10 cellular contexts compared by ENCODE assay signal in the genomic region with DNA sequence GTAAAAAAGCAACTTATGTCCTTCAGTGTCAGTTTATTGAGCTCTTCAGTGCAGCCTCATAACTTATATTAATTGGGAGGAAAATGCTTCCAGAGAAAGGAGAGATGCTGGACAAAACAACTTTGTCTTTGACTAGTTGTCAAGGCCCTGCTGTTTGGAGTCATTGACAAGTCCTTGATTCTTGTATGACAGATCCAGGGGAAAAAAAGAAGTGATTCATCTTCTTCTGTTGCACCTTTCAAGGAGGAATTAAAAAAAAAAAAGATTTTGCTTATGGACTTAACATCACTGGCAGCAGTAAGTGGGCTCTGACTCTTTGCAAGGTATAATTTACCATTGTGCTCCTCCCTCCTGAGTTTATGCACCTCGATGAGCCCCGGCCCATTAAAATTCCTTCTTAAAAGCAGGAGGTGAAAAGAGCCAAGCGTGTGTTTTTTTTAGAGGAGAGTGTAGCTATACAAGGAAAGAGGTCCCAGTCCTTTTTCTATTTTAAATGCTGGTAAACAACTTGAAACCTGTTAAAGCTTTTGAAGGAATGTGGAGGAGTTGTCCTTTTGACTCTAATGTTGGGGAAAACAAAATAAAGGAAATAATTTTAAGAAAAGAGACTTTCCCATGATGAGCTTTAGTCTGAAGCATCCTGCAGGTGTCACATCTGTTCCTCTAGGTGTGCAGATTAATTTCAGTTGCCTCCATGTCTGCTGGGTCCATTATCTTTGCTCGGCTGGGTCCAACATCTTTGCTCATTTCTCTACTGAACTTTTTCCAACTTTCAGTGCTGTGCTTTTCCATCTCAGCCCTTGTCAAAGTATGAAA.
DNase-seq lines count a peak whose midpoint lies in the region; ATAC-seq and TF ChIP-seq lines count a peak whose summit lies in the region.
"Had no signal": no experiment of that assay in that cellular context is flagged by ENCODE, and none has a peak within 500 bp of the region (broad histone marks: within the 10 kb centered on the region; RNA-seq: fewer than 3 reads in every experiment).

No MANE protein-coding gene starts in this region.

- DNase-seq in ELR (ENCODE audit: low read depth) (peak; percentile 12), coronary artery (ENCODE audit: low spot score) (no peak), trophoblast cell (no peak), NCI-H524 (lab: John Stamatoyannopoulos, UW) (no peak), SIG-M5 treated with dmso at 0.1 percent for 504 hours (lab: John Stamatoyannopoulos, UW; ENCODE audit: unreplicated experiment) (no peak), NCI-H446 treated with DMSO at 0.1 percent for 48 hours (lab: John Stamatoyannopoulos, UW) (no peak)
- DNase-seq: activated CD4-positive, alpha-beta T cell treated with anti-CD3 and anti-CD28 coated beads, Interleukin-2, amount 50 U/mL, for 4 hours; KBM-7 had no signal

- no CpG with 5 or more reads among the region's 4 CpGs for WGBS in trophoblast cell (ENCODE audit: extremely low coverage, insufficient coverage, insufficient read length)

- H3K79me2 ChIP-seq in trophoblast cell (ENCODE audit: control insufficient read depth, insufficient read depth, low read length, poor library complexity), result peaks cover 3% of the 10 kb centered on the region

- H2BK12ac ChIP-seq in trophoblast cell (ENCODE audit: low read length), result peak overlapping the region; percentile 76

- no peak for ATAC-seq in HG02610 (IDR thresholded peaks at IDR 0.05; ENCODE audit: unreplicated experiment)

- peak; percentile 92 for TF ChIP-seq EP300 in Ishikawa (IDR thresholded peaks at IDR 0.05; ENCODE audit: borderline replicate concordance)

- peak overlapping the region; percentile 54 for H3K14ac ChIP-seq in trophoblast cell (ENCODE audit: low read length)

- H3K4me2 ChIP-seq in trophoblast cell (ENCODE audit: low read length), result no peak overlapping the region

- no peaks in the 10 kb centered on the region for H3K27me3 ChIP-seq in trophoblast cell (ENCODE audit: insufficient read depth, low read length)

- peak overlapping the region; percentile 55 for H3K18ac ChIP-seq in trophoblast cell (ENCODE audit: low read length)

- H3K4me1 ChIP-seq in trophoblast cell (ENCODE audit: control insufficient read depth in 1 of 2, insufficient read depth in 2 of 2, low read length in 2 of 2), result peaks cover 12 to 20% of the 10 kb centered on the region in 2 experiments

- H3K4me3 ChIP-seq in coronary artery (no peak overlapping the region), trophoblast cell (ENCODE audit: low read depth, low read length) (no peak overlapping the region)

- TF ChIP-seq CTCF in coronary artery (IDR thresholded peaks at IDR 0.05), result no peak

- peak overlapping the region; percentile 82 for H2BK120ac ChIP-seq in trophoblast cell (ENCODE audit: insufficient read depth, low read length, poor library complexity)

- TF ChIP-seq RAD21 in Ishikawa (IDR thresholded peaks at IDR 0.05; ENCODE audit: low read depth), result peak; percentile 23; the same call in 1 of the 2 replicates

- H3K4ac ChIP-seq in trophoblast cell (ENCODE audit: low read depth, low read length), result peak overlapping the region; percentile 35

- H4K8ac ChIP-seq in trophoblast cell (ENCODE audit: low read depth, low read length), result peak overlapping the region; percentile 66

- H3K23ac ChIP-seq in trophoblast cell (ENCODE audit: low read length), result no peak overlapping the region

- peaks cover 30% of the 10 kb centered on the region for H3K79me1 ChIP-seq in trophoblast cell (ENCODE audit: low read length)

- no peaks in the 10 kb centered on the region for H3K9me3 ChIP-seq in trophoblast cell (ENCODE audit: insufficient read depth, low read depth, low read length)

- no peak overlapping the region for H2AFZ ChIP-seq in trophoblast cell (ENCODE audit: insufficient read depth, low read length, poor library complexity)

- H2BK5ac ChIP-seq in trophoblast cell (ENCODE audit: low read depth, low read length, poor library complexity), result peak overlapping the region; percentile 90

- no peak overlapping the region for H4K12ac ChIP-seq in trophoblast cell (ENCODE audit: low read depth, low read length)

- H3K9ac ChIP-seq in trophoblast cell (ENCODE audit: low read length), result no peak overlapping the region

- H4K91ac ChIP-seq in trophoblast cell (ENCODE audit: low read depth, low read length), result peak overlapping the region; percentile 84

- H3K36me3 ChIP-seq in trophoblast cell (ENCODE audit: control insufficient read depth in 1 of 2, insufficient read depth in 2 of 2, low read length in 2 of 2), result no peaks in the 10 kb centered on the region

- H2AK5ac ChIP-seq in trophoblast cell (ENCODE audit: low read length), result peak overlapping the region; percentile 70

- peak overlapping the region; percentile 82 to 88 for H3K27ac ChIP-seq in coronary artery
- peak overlapping the region; percentile 89 for H3K27ac ChIP-seq in trophoblast cell (ENCODE audit: low read depth, low read length)

TF ChIP-seq in Ishikawa, 13 proteins besides CTCF, POLR2A, EP300 and RAD21:
- TF ChIP-seq FOXM1 (IDR thresholded peaks at IDR 0.05; ENCODE audit: borderline replicate concordance, low read depth) (peak; percentile 89; the same call in 1 of the 2 replicates), TCF12 (IDR thresholded peaks at IDR 0.05; ENCODE audit: low read depth) (peak; percentile 87), NFIC (IDR thresholded peaks at IDR 0.05) (peak; percentile 78), YY1 (IDR thresholded peaks at IDR 0.05; ENCODE audit: low read depth) (no peak; the same call in 1 of the 2 replicates), CEBPB (IDR thresholded peaks at IDR 0.05) (0 out of 2 replicates have a peak, but pooled peaks have one; percentile 18), CREB1 (IDR thresholded peaks at IDR 0.05; ENCODE audit: low read depth) (no peak), TEAD4 (IDR thresholded peaks at IDR 0.05) (peak; percentile 90)
- TF ChIP-seq, protein P1, sequence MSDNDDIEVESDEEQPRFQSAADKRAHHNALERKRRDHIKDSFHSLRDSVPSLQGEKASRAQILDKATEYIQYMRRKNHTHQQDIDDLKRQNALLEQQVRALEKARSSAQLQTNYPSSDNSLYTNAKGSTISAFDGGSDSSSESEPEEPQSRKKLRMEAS (IDR thresholded peaks at IDR 0.05), result peak; percentile 19; the same call in 1 of the 2 replicates
